11 cellular contexts compared by ENCODE assay signal in genomic region chr12:7542813-7543212, GRCh38. TPM values are rescaled to one million over a fixed set of nuclear protein-coding genes. Genes with fewer than 3 reads are reported as not detected.
DNase-seq lines count a peak whose midpoint lies in the region; TF ChIP-seq lines count a peak whose summit lies in the region.
"Had no signal": no experiment of that assay in that cellular context is flagged by ENCODE, and none has a peak within 500 bp of the region (broad histone marks: within the 10 kb centered on the region; RNA-seq: fewer than 3 reads in every experiment).

No MANE protein-coding gene starts in this region.

- DNase-seq in AG09309 (ENCODE audit: low read depth) (peak; percentile 29), MV-4-11 (lab: John Stamatoyannopoulos, UW) (peak; percentile 87), fibroblast of pulmonary artery (ENCODE audit: low read depth) (peak; percentile 4), myocyte (ENCODE audit: low read depth) (peak; percentile 5), posterior vena cava (ENCODE audit: low spot score) (no peak), NCI-H1048 (lab: John Stamatoyannopoulos, UW) (no peak), T1000 (lab: John Stamatoyannopoulos, UW) (no peak), NCI-H510A (lab: John Stamatoyannopoulos, UW) (no peak)
- DNase-seq: activated CD8-positive, alpha-beta memory T cell treated with anti-CD3 and anti-CD28 coated beads, Interleukin-2, amount 10 ng/mL, durations not matched to agents 7 days and 5 days; stimulated activated CD4-positive, alpha-beta T cell treated with anti-CD3 and anti-CD28 coated beads, Interleukin-2, amount 100 ng/mL, for 24 hours; stimulated activated naive CD8-positive, alpha-beta T cell treated with anti-CD3 and anti-CD28 coated beads, Interleukin-15, Interleukin-2, amounts not matched to agents 100 U/mL and 50 U/mL, for 24 hours had no signal

- H3K4me3 ChIP-seq in AG09309 (ENCODE audit: control insufficient read depth, low read depth, low read length) (no peak overlapping the region), fibroblast of pulmonary artery (replicated peaks; ENCODE audit: low read depth, low read length) (no peak overlapping the region)

- intact Hi-C loops in posterior vena cava (cut with DNase I): no loop called here

- TF ChIP-seq CTCF in AG09309 (IDR thresholded peaks at IDR 0.05; ENCODE audit: control insufficient read depth, insufficient read depth, low read depth, low read length, missing control alignments): no peak
- no peak for TF ChIP-seq CTCF in fibroblast of pulmonary artery (IDR thresholded peaks at IDR 0.05; ENCODE audit: low read length, missing control alignments)

RNA-seq across cellular contexts. Expression of gene CD163, which starts 39.2 kb away (rescaled TPM):
- total RNA-seq in myocyte (12.7 and 19.2 TPM in 2 replicates), posterior vena cava (100 to 1,000 TPM; 252 to 705 TPM)
- polyA plus RNA-seq in myocyte (2012): 9.2 TPM
- total RNA-seq: activated CD8-positive, alpha-beta memory T cell treated with anti-CD3 and anti-CD28 coated beads, Interleukin-2, amount 10 ng/mL, durations not matched to agents 7 days and 5 days had no signal

Comparison
In these comparisons a context has a peak if more than half of its experiments do, and no peak if none do; other contexts are left out.
1. DNase-seq: peak in AG09309 (single experiment), MV-4-11 (single experiment), fibroblast of pulmonary artery (single experiment) and myocyte (single experiment); none in posterior vena cava (single experiment), NCI-H1048 (single experiment), T1000 (single experiment) and NCI-H510A (single experiment).
2. RNA of gene CD163, which starts 39.2 kb away (total RNA-seq): 252 to 705 TPM in posterior vena cava; 12.7 to 19.2 TPM in myocyte; every median in the first group is over 10 times any median in the second.